In the genomic region with DNA sequence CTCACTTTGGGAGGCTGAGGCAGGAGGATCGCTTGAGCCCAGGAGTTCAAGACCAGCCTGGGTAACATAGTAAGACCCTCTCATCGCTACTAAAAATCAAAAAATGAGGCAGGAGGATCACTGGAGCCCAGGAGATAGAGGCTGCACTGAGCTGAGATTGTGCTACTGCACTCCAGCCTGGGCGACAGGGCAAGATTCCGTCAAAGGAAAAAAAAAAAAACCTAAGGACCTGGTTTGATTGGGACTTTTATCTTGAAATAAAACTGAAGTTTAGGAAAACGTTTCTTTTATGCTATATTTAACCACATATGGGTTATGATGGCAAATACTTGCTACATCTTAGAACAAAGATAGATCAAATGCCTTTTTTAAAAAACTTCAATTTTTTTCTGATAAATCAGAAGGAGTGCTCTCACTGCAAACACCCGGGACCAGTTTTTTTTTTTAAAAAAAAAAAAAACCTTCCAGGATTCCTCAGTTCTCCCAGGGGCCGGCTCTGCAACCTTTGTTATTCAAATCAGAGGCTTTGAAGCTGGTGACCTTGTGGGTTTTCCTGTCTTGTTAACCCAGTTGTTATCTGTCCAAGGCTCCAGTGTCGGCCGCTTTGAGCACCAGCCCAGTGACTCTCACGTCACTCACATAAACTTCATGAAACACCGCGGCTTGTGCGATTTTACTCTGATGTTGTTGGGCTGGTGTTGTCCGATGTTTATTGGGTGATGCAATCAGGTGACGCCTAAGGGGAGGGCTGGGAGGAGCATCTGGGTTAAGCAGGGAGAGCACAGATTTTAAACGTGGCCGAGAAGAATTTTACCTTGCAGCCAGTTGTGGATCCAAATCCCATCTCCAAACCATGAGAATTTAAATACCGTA, we compare ENCODE assay signal across 1 cellular context.
TF ChIP-seq lines count a peak whose summit lies in the region.

No MANE protein-coding gene starts in this region.

TF ChIP-seq in HepG2, 621 proteins besides CTCF, POLR2A, EP300 and RAD21 (continued from another document and continues in another):
- TF ChIP-seq, protein P1, sequence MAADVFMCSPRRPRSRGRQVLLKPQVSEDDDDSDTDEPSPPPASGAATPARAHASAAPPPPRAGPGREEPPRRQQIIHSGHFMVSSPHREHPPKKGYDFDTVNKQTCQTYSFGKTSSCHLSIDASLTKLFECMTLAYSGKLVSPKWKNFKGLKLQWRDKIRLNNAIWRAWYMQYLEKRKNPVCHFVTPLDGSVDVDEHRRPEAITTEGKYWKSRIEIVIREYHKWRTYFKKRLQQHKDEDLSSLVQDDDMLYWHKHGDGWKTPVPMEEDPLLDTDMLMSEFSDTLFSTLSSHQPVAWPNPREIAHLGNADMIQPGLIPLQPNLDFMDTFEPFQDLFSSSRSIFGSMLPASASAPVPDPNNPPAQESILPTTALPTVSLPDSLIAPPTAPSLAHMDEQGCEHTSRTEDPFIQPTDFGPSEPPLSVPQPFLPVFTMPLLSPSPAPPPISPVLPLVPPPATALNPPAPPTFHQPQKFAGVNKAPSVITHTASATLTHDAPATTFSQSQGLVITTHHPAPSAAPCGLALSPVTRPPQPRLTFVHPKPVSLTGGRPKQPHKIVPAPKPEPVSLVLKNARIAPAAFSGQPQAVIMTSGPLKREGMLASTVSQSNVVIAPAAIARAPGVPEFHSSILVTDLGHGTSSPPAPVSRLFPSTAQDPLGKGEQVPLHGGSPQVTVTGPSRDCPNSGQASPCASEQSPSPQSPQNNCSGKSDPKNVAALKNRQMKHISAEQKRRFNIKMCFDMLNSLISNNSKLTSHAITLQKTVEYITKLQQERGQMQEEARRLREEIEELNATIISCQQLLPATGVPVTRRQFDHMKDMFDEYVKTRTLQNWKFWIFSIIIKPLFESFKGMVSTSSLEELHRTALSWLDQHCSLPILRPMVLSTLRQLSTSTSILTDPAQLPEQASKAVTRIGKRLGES (CRISPR knock-in tag; IDR thresholded peaks at IDR 0.05; ENCODE audit: borderline replicate concordance), result no peak
- TF ChIP-seq, protein P2, sequence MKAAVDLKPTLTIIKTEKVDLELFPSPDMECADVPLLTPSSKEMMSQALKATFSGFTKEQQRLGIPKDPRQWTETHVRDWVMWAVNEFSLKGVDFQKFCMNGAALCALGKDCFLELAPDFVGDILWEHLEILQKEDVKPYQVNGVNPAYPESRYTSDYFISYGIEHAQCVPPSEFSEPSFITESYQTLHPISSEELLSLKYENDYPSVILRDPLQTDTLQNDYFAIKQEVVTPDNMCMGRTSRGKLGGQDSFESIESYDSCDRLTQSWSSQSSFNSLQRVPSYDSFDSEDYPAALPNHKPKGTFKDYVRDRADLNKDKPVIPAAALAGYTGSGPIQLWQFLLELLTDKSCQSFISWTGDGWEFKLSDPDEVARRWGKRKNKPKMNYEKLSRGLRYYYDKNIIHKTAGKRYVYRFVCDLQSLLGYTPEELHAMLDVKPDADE (CRISPR knock-in tag; IDR thresholded peaks at IDR 0.05), result no peak
- no peak for TF ChIP-seq TAF15 (IDR thresholded peaks at IDR 0.05; ENCODE audit: low read depth, low read length, poor library complexity, severe bottlenecking)
- TF ChIP-seq GATAD1 (CRISPR knock-in tag; IDR thresholded peaks at IDR 0.05), result peak; percentile 49; the same call in 1 of the 2 replicates
- TF ChIP-seq ZNF746 (CRISPR knock-in tag; IDR thresholded peaks at IDR 0.05), result no peak; the same call in 1 of the 2 replicates
- no peak for TF ChIP-seq KLF9 (CRISPR knock-in tag; IDR thresholded peaks at IDR 0.05; ENCODE audit: low read depth)
- peak; percentile 43; the same call in 1 of the 2 replicates for TF ChIP-seq ZNF263 (CRISPR knock-in tag; IDR thresholded peaks at IDR 0.05)
- TF ChIP-seq ERF (CRISPR knock-in tag; IDR thresholded peaks at IDR 0.05), result peak; percentile 32; the same call in 1 of the 2 replicates
- no peak for TF ChIP-seq ZEB1 (IDR thresholded peaks at IDR 0.05; ENCODE audit: insufficient replicate concordance, low read depth)
- TF ChIP-seq ZNF556 (CRISPR knock-in tag; IDR thresholded peaks at IDR 0.05; ENCODE audit: borderline replicate concordance), result no peak
- TF ChIP-seq REXO4 (CRISPR knock-in tag; IDR thresholded peaks at IDR 0.05; ENCODE audit: borderline replicate concordance), result no peak
- TF ChIP-seq, protein P3, sequence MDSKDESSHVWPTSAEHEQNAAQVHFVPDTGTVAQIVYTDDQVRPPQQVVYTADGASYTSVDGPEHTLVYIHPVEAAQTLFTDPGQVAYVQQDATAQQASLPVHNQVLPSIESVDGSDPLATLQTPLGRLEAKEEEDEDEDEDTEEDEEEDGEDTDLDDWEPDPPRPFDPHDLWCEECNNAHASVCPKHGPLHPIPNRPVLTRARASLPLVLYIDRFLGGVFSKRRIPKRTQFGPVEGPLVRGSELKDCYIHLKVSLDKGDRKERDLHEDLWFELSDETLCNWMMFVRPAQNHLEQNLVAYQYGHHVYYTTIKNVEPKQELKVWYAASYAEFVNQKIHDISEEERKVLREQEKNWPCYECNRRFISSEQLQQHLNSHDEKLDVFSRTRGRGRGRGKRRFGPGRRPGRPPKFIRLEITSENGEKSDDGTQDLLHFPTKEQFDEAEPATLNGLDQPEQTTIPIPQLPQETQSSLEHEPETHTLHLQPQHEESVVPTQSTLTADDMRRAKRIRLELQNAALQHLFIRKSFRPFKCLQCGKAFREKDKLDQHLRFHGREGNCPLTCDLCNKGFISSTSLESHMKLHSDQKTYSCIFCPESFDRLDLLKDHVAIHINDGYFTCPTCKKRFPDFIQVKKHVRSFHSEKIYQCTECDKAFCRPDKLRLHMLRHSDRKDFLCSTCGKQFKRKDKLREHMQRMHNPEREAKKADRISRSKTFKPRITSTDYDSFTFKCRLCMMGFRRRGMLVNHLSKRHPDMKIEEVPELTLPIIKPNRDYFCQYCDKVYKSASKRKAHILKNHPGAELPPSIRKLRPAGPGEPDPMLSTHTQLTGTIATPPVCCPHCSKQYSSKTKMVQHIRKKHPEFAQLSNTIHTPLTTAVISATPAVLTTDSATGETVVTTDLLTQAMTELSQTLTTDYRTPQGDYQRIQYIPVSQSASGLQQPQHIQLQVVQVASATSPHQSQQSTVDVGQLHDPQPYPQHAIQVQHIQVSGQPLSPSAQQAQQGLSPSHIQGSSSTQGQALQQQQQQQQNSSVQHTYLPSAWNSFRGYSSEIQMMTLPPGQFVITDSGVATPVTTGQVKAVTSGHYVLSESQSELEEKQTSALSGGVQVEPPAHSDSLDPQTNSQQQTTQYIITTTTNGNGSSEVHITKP (CRISPR knock-in tag; IDR thresholded peaks at IDR 0.05; ENCODE audit: low read depth), result no peak
- no peak for TF ChIP-seq TOE1 (CRISPR knock-in tag; IDR thresholded peaks at IDR 0.05)
- TF ChIP-seq, protein P4, sequence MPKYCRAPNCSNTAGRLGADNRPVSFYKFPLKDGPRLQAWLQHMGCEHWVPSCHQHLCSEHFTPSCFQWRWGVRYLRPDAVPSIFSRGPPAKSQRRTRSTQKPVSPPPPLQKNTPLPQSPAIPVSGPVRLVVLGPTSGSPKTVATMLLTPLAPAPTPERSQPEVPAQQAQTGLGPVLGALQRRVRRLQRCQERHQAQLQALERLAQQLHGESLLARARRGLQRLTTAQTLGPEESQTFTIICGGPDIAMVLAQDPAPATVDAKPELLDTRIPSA (CRISPR knock-in tag; IDR thresholded peaks at IDR 0.05; ENCODE audit: borderline replicate concordance), result no peak
- TF ChIP-seq, protein P5, sequence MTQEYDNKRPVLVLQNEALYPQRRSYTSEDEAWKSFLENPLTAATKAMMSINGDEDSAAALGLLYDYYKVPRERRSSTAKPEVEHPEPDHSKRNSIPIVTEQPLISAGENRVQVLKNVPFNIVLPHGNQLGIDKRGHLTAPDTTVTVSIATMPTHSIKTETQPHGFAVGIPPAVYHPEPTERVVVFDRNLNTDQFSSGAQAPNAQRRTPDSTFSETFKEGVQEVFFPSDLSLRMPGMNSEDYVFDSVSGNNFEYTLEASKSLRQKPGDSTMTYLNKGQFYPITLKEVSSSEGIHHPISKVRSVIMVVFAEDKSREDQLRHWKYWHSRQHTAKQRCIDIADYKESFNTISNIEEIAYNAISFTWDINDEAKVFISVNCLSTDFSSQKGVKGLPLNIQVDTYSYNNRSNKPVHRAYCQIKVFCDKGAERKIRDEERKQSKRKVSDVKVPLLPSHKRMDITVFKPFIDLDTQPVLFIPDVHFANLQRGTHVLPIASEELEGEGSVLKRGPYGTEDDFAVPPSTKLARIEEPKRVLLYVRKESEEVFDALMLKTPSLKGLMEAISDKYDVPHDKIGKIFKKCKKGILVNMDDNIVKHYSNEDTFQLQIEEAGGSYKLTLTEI (CRISPR knock-in tag; conservative IDR thresholded peaks at IDR 0.05), result no peak
- no peak for TF ChIP-seq ZNF17 (CRISPR knock-in tag; IDR thresholded peaks at IDR 0.05)
- TF ChIP-seq NONO (IDR thresholded peaks at IDR 0.05), result no peak
- TF ChIP-seq NONO (CRISPR knock-in tag; conservative IDR thresholded peaks at IDR 0.05), result no peak
- no peak for TF ChIP-seq WIZ (CRISPR knock-in tag; IDR thresholded peaks at IDR 0.05)
- TF ChIP-seq, protein P6, sequence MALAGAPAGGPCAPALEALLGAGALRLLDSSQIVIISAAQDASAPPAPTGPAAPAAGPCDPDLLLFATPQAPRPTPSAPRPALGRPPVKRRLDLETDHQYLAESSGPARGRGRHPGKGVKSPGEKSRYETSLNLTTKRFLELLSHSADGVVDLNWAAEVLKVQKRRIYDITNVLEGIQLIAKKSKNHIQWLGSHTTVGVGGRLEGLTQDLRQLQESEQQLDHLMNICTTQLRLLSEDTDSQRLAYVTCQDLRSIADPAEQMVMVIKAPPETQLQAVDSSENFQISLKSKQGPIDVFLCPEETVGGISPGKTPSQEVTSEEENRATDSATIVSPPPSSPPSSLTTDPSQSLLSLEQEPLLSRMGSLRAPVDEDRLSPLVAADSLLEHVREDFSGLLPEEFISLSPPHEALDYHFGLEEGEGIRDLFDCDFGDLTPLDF (CRISPR knock-in tag; IDR thresholded peaks at IDR 0.05), result no peak
- no peak for TF ChIP-seq KDM4B (CRISPR knock-in tag; IDR thresholded peaks at IDR 0.05)
- no peak for TF ChIP-seq KLF11 (CRISPR knock-in tag; IDR thresholded peaks at IDR 0.05)
- TF ChIP-seq, protein P7, sequence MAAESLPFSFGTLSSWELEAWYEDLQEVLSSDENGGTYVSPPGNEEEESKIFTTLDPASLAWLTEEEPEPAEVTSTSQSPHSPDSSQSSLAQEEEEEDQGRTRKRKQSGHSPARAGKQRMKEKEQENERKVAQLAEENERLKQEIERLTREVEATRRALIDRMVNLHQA (CRISPR knock-in tag; IDR thresholded peaks at IDR 0.05), result no peak
- no peak for TF ChIP-seq ZNF777 (CRISPR knock-in tag; IDR thresholded peaks at IDR 0.05)
- TF ChIP-seq ZSCAN21 (CRISPR knock-in tag; IDR thresholded peaks at IDR 0.05; ENCODE audit: borderline replicate concordance), result peak; percentile 33; the same call in 1 of the 2 replicates
- TF ChIP-seq, protein P8, sequence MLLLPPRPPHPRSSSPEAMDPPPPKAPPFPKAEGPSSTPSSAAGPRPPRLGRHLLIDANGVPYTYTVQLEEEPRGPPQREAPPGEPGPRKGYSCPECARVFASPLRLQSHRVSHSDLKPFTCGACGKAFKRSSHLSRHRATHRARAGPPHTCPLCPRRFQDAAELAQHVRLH (CRISPR knock-in tag; IDR thresholded peaks at IDR 0.05; ENCODE audit: borderline replicate concordance, low read depth), result no peak
- TF ChIP-seq, protein P9, sequence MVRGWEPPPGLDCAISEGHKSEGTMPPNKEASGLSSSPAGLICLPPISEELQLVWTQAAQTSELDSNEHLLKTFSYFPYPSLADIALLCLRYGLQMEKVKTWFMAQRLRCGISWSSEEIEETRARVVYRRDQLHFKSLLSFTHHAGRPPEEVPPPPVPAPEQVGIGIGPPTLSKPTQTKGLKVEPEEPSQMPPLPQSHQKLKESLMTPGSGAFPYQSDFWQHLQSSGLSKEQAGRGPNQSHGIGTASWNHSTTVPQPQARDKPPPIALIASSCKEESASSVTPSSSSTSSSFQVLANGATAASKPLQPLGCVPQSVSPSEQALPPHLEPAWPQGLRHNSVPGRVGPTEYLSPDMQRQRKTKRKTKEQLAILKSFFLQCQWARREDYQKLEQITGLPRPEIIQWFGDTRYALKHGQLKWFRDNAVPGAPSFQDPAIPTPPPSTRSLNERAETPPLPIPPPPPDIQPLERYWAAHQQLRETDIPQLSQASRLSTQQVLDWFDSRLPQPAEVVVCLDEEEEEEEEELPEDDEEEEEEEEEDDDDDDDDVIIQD (CRISPR knock-in tag; IDR thresholded peaks at IDR 0.05; ENCODE audit: low read depth), result peak; percentile 55; the same call in 1 of the 2 replicates
- no peak for TF ChIP-seq ZKSCAN5 (CRISPR knock-in tag; IDR thresholded peaks at IDR 0.05)
- no peak for TF ChIP-seq ZNF33B (CRISPR knock-in tag; IDR thresholded peaks at IDR 0.05)
- TF ChIP-seq KDM5A (IDR thresholded peaks at IDR 0.05; ENCODE audit: borderline replicate concordance, low read length), result no peak
- TF ChIP-seq CHCHD3 (CRISPR knock-in tag; IDR thresholded peaks at IDR 0.05), result no peak
- no peak for TF ChIP-seq NKX3-1 (CRISPR knock-in tag; IDR thresholded peaks at IDR 0.05)
- TF ChIP-seq RARA (CRISPR knock-in tag; IDR thresholded peaks at IDR 0.05), result peak; percentile 74
- TF ChIP-seq, protein P10, sequence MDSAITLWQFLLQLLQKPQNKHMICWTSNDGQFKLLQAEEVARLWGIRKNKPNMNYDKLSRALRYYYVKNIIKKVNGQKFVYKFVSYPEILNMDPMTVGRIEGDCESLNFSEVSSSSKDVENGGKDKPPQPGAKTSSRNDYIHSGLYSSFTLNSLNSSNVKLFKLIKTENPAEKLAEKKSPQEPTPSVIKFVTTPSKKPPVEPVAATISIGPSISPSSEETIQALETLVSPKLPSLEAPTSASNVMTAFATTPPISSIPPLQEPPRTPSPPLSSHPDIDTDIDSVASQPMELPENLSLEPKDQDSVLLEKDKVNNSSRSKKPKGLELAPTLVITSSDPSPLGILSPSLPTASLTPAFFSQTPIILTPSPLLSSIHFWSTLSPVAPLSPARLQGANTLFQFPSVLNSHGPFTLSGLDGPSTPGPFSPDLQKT (CRISPR knock-in tag; IDR thresholded peaks at IDR 0.05; ENCODE audit: borderline replicate concordance), result no peak
- TF ChIP-seq RFX5 (IDR thresholded peaks at IDR 0.05; ENCODE audit: low read depth, low read length), result peak; percentile 23; the same call in 1 of the 2 replicates
- TF ChIP-seq, protein P11, sequence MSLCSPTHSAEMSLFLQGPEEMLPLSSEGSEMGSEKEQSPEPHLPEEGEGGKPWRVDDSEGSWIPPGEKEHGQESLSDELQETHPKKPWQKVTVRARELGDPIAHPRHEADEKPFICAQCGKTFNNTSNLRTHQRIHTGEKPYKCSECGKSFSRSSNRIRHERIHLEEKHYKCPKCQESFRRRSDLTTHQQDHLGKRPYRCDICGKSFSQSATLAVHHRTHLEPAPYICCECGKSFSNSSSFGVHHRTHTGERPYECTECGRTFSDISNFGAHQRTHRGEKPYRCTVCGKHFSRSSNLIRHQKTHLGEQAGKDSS (CRISPR knock-in tag; IDR thresholded peaks at IDR 0.05; ENCODE audit: borderline replicate concordance, low read depth), result no peak
- TF ChIP-seq SAP130 (CRISPR knock-in tag; IDR thresholded peaks at IDR 0.05; ENCODE audit: low read depth), result peak; percentile 79
- TF ChIP-seq TEAD3 (CRISPR knock-in tag; optimal IDR thresholded peaks at IDR 0.05; ENCODE audit: borderline replicate concordance), result peak; percentile 37
- no peak for TF ChIP-seq HOXA7 (CRISPR knock-in tag; IDR thresholded peaks at IDR 0.05)
- TF ChIP-seq ZNF335 (CRISPR knock-in tag; IDR thresholded peaks at IDR 0.05), result no peak
- no peak for TF ChIP-seq ZNF841 (CRISPR knock-in tag; IDR thresholded peaks at IDR 0.05; ENCODE audit: borderline replicate concordance)
- TF ChIP-seq PCBP2 (optimal IDR thresholded peaks at IDR 0.05; ENCODE audit: low read depth, low read length, poor library complexity, severe bottlenecking), result no peak
